21 cellular contexts compared by ENCODE assay signal in genomic region chr10:69665457-69666320, GRCh38. TPM values are rescaled to one million over a fixed set of nuclear protein-coding genes. Genes with fewer than 3 reads are reported as not detected.
"Had no signal": no experiment of that assay in that cellular context is flagged by ENCODE, and none has a peak within 500 bp of the region (broad histone marks: within the 10 kb centered on the region; RNA-seq: fewer than 3 reads in every experiment).

No MANE protein-coding gene starts in this region.

- H3K27me3 ChIP-seq: right atrium auricular region had no signal

- H3K27ac ChIP-seq: esophagus squamous epithelium, heart right ventricle, right atrium auricular region, tibial artery, VCaP had no signal

- H3K27ac Mint-ChIP-seq: activated naive CD8-positive, alpha-beta T cell; immature natural killer cell; naive thymus-derived CD4-positive, alpha-beta T cell had no signal

- H3K4me3 Mint-ChIP-seq: activated naive CD8-positive, alpha-beta T cell; immature natural killer cell; naive thymus-derived CD4-positive, alpha-beta T cell had no signal

- H3K9me3 ChIP-seq: esophagus squamous epithelium, heart right ventricle, right atrium auricular region, tibial artery had no signal

- H3K36me3 ChIP-seq: esophagus squamous epithelium, heart right ventricle, right atrium auricular region, tibial artery had no signal

- H3K9me3 Mint-ChIP-seq: immature natural killer cell had no signal

- ATAC-seq: heart right ventricle; left ventricle myocardium superior; naive thymus-derived CD4-positive, alpha-beta T cell; stimulated activated naive CD8-positive, alpha-beta T cell treated with anti-CD3 and anti-CD28 coated beads, Interleukin-15, Interleukin-2, amounts not matched to agents 100 U/mL and 50 U/mL, for 24 hours had no signal

- H3K36me3 Mint-ChIP-seq: activated naive CD8-positive, alpha-beta T cell; immature natural killer cell; naive thymus-derived CD4-positive, alpha-beta T cell had no signal

- DNase-seq: activated CD4-positive, alpha-beta T cell treated with anti-CD3 and anti-CD28 coated beads for 1 hour; activated CD8-positive, alpha-beta memory T cell treated with anti-CD3 and anti-CD28 coated beads for 24 hours; activated gamma-delta T cell treated with Interleukin-2 at 50 U/mL for 16 hours; effector CD4-positive, alpha-beta T cell; esophagus squamous epithelium; heart right ventricle; immature natural killer cell; kidney glomerular epithelial cell; left ventricle myocardium superior; naive thymus-derived CD4-positive, alpha-beta T cell; stimulated activated CD4-positive, alpha-beta T cell treated with anti-CD3 and anti-CD28 coated beads, Interleukin-2, amount 100 ng/mL, for 24 hours; stimulated activated naive CD8-positive, alpha-beta T cell treated with anti-CD3 and anti-CD28 coated beads, Interleukin-15, Interleukin-2, amounts not matched to agents 100 U/mL and 50 U/mL, for 24 hours; substantia nigra; tibial artery had no signal

- H3K4me3 ChIP-seq: esophagus squamous epithelium, heart right ventricle, right atrium auricular region, tibial artery had no signal

- H3K4me1 Mint-ChIP-seq: immature natural killer cell had no signal

- H3K4me1 ChIP-seq: esophagus squamous epithelium, heart right ventricle, right atrium auricular region, tibial artery had no signal

RNA-seq across cellular contexts. Expression of gene FAM241B, which starts 35.6 kb away (rescaled TPM):
- total RNA-seq: endothelial cell of umbilical vein, mononuclear cell, skeletal muscle tissue, urinary bladder had no signal
